ENCODE assay signal across 22 cellular contexts in the genomic region with DNA sequence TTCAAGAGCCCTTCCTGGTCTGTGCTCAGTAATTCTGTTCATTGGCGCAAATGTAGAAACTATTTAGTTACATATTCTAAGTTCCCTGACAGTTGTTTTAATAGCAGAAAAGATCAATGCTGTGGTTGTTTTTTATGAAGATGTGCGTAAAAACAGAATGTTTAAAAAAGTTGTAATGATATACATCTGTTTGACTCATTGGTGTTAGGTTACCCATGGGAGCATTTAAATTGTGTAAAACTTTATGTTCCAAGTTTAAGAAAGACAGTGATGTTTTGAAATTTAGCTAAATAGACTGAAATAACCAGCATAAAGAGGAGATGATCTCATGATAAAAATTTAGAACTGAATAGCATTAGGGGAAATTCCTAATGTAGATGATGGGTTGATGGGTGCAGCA.
"Had no signal": no experiment of that assay in that cellular context is flagged by ENCODE, and none has a peak within 500 bp of the region (broad histone marks: within the 10 kb centered on the region; RNA-seq: fewer than 3 reads in every experiment).

No MANE protein-coding gene starts in this region.

- H3K27ac Mint-ChIP-seq: activated CD4-positive, alpha-beta T cell treated with anti-CD3 and anti-CD28 coated beads for 36 hours; activated naive CD4-positive, alpha-beta T cell treated with anti-CD3 and anti-CD28 coated beads, Interleukin-2, amount 50 U/mL, for 24 hours; effector memory CD8-positive, alpha-beta T cell; T-cell; WTC11 had no signal

- H3K9me3 Mint-ChIP-seq: activated naive CD4-positive, alpha-beta T cell treated with anti-CD3 and anti-CD28 coated beads, Interleukin-2, amount 50 U/mL, for 24 hours; effector memory CD8-positive, alpha-beta T cell; naive thymus-derived CD8-positive, alpha-beta T cell; T-cell; WTC11 had no signal

- DNase-seq: activated CD4-positive, alpha-beta T cell treated with anti-CD3 and anti-CD28 coated beads for 36 hours; activated CD4-positive, alpha-beta T cell treated with anti-CD3 and anti-CD28 coated beads, Interleukin-2, amount 50 U/mL, for 48 hours; activated gamma-delta T cell; adrenal gland; caudate nucleus; effector memory CD8-positive, alpha-beta T cell; esophagus squamous epithelium; mesendoderm; naive thymus-derived CD8-positive, alpha-beta T cell; nucleus accumbens; posterior cingulate gyrus; retina; stimulated activated CD4-positive, alpha-beta T cell treated with anti-CD3 and anti-CD28 coated beads, Interleukin-12 subunit alpha, Interleukin-12 subunit beta, amount 100 ng/mL, for 4 hours; stimulated activated CD4-positive, alpha-beta T cell treated with anti-CD3 and anti-CD28 coated beads, Interleukin-1b, Interleukin-23, amount 100 ng/mL, for 48 hours; stimulated activated CD8-positive, alpha-beta memory T cell treated with anti-CD3 and anti-CD28 coated beads, Interleukin-4, amount 100 ng/mL, for 48 hours; stimulated activated naive CD4-positive, alpha-beta T cell; substantia nigra; T-cell; transverse colon had no signal

- H3K36me3 Mint-ChIP-seq: activated naive CD4-positive, alpha-beta T cell treated with anti-CD3 and anti-CD28 coated beads, Interleukin-2, amount 50 U/mL, for 24 hours; naive thymus-derived CD8-positive, alpha-beta T cell; WTC11 had no signal

- H3K9me3 ChIP-seq: adrenal gland, esophagus squamous epithelium, transverse colon, vagina had no signal

- H3K4me3 Mint-ChIP-seq: activated CD4-positive, alpha-beta T cell treated with anti-CD3 and anti-CD28 coated beads for 36 hours; activated naive CD4-positive, alpha-beta T cell treated with anti-CD3 and anti-CD28 coated beads, Interleukin-2, amount 50 U/mL, for 24 hours; effector memory CD8-positive, alpha-beta T cell; WTC11 had no signal

- H3K27ac ChIP-seq: adrenal gland, esophagus squamous epithelium, transverse colon, vagina had no signal

- H3K36me3 ChIP-seq: adrenal gland, esophagus squamous epithelium, transverse colon, vagina had no signal

- ATAC-seq: activated CD4-positive, alpha-beta T cell treated with anti-CD3 and anti-CD28 coated beads for 36 hours; effector memory CD8-positive, alpha-beta T cell; naive thymus-derived CD8-positive, alpha-beta T cell; T-cell; WTC11 had no signal

- H3K27me3 ChIP-seq: adrenal gland, esophagus squamous epithelium, transverse colon, vagina had no signal

- H3K4me3 ChIP-seq: adrenal gland, esophagus squamous epithelium, transverse colon, vagina had no signal
